In the genomic region with DNA sequence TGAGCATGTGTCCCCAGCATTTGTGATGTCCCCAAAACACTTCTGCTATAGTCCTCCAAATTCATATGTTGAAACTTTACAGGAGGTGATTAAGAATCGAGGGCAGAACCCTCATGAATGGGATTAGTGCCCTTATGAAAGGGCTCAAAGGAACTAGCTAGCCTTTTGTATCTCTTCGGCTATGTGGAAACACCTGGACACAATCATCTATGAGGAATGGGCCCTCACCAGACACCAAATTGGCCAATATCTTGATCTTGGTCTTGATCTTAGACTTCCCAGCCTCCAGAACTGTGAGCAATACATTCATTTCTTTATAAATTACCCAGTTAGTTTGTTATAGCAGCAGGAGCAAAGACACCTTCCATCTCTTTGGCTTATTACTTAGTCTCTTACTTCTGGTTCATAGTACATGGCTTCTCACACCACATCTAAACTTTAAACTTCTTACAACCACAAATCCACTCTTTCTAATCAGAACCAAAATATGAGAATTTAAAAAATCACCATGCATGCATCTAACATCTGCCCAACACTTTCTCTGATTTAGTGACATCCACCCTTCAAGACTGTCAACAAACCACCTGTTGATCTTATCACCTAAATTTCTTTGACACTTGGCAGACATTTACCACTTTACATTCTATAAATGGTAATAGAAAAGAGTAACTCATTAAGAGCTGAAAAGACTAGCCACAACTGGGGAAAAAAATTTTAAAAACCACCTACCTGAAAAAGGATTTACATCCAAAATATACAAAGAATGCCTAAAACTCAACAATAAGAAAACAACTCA, we compare ENCODE assay signal across 13 cellular contexts. TPM values are rescaled to one million over a fixed set of nuclear protein-coding genes. Genes with fewer than 3 reads are reported as not detected.
"Had no signal": no experiment of that assay in that cellular context is flagged by ENCODE, and none has a peak within 500 bp of the region (broad histone marks: within the 10 kb centered on the region; RNA-seq: fewer than 3 reads in every experiment).

No MANE protein-coding gene starts in this region.

- H3K27ac ChIP-seq: GM23248, HL-60 had no signal

- DNase-seq: GM23248, GOT3, H7, Kasumi-1, KG1 had no signal

- H3K9ac ChIP-seq: GM23248 had no signal

- FAIRE-seq: HepG2, K562 had no signal

- ATAC-seq: HCT116, HepG2, K562 had no signal

- H2AFZ ChIP-seq: GM23248 had no signal

- H3K9me3 ChIP-seq: HAP-1 had no signal

- H3K36me3 ChIP-seq: HAP-1 had no signal

- H3K4me3 ChIP-seq: GM23248, HAP-1, K562 had no signal

RNA-seq across cellular contexts. Expression of gene SERPINE3, which starts 6.7 kb away (rescaled TPM):
- total RNA-seq: GM23248, H4, HepG2, HT1080, K562 had no signal
- polyA plus RNA-seq: HepG2, IgD-negative memory B cell, K562 had no signal
